28 cellular contexts compared by ENCODE assay signal in the genomic region with DNA sequence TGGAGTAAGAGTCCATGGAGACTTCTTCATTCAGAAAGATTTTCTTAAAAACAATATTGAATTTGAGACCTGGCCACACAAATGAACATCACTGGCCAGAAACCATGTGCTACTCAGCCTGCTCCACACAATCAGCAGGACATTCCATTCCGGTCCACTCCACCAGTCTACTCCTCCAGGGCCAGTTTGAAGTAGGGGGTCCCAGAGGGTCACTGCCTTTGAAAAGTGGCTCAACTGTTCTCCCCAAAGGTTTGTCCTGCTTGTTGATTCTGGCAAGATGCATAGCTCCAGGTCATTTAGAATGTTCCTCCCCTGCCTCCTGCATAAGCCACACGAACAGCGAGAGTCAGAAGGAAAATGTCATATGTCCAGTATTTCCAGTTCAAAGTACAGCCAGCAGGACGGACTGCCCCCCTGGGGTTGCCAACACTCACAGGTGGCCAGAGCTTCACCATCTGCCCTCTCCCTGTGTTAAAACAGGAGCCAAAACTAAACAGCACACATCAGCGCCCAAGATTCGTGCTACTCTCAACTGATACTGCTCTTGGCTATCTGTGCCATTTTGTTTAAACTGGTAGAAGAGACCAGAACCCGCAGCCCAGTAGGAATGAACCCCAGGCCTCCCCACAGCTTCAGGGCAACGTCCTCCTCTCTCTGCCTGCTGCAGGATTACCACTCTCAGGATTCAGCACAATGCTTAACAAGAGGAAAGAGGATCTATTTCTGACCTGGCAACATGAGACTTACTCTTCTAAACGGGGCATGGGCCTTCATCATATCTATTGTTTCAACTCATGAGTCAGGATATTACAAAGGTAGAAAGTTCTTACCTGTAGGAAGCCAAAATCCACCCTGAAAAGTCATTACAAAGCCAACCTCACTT. TPM values are rescaled to one million over a fixed set of nuclear protein-coding genes. Genes with fewer than 3 reads are reported as not detected.
DNase-seq lines count a peak whose midpoint lies in the region; ATAC-seq and TF ChIP-seq lines count a peak whose summit lies in the region.
"Had no signal": no experiment of that assay in that cellular context is flagged by ENCODE, and none has a peak within 500 bp of the region (broad histone marks: within the 10 kb centered on the region; RNA-seq: fewer than 3 reads in every experiment).

No MANE protein-coding gene starts in this region.

- H3K27ac Mint-ChIP-seq in WTC11 (peak overlapping the region; percentile 79), glutamatergic neuron (ENCODE audit: unreplicated experiment) (peak overlapping the region; percentile 96), osteocyte (ENCODE audit: unreplicated experiment) (peak overlapping the region; percentile 48)
- H3K27ac Mint-ChIP-seq: activated CD8-positive, alpha-beta memory T cell treated with anti-CD3 and anti-CD28 coated beads, Interleukin-2, amount 10 ng/mL, durations not matched to agents 7 days and 5 days; activated naive CD4-positive, alpha-beta T cell treated with anti-CD3 and anti-CD28 coated beads, Interleukin-2, amount 10 ng/mL, durations not matched to agents 7 days and 5 days; CD4-positive, CD25-positive, alpha-beta regulatory T cell; HFFc6; nephron progenitor cell; T-helper 17 cell had no signal

- H3K4me1 Mint-ChIP-seq in WTC11 (peaks cover 86% of the 10 kb centered on the region), glutamatergic neuron (ENCODE audit: low read depth, unreplicated experiment) (peaks cover 45% of the 10 kb centered on the region), osteocyte (ENCODE audit: unreplicated experiment) (peaks cover 41% of the 10 kb centered on the region)
- H3K4me1 Mint-ChIP-seq: activated CD8-positive, alpha-beta memory T cell treated with anti-CD3 and anti-CD28 coated beads, Interleukin-2, amount 10 ng/mL, durations not matched to agents 7 days and 5 days; activated naive CD4-positive, alpha-beta T cell treated with anti-CD3 and anti-CD28 coated beads, Interleukin-2, amount 10 ng/mL, durations not matched to agents 7 days and 5 days; CD4-positive, CD25-positive, alpha-beta regulatory T cell; central memory CD8-positive, alpha-beta T cell had no signal

- CTCF ChIA-PET in WTC11 (lab: Charles Lee) = interaction anchor here (1.0 kb wide), 1 partner anchor 230 kb away, joined by 3 read pairs; no protein-coding TSS in a partner anchor

- H3K4me3 Mint-ChIP-seq in WTC11 (no peak overlapping the region), glutamatergic neuron (ENCODE audit: unreplicated experiment) (peak overlapping the region; percentile 64), osteocyte (ENCODE audit: unreplicated experiment) (no peak overlapping the region)
- H3K4me3 Mint-ChIP-seq: activated CD8-positive, alpha-beta memory T cell treated with anti-CD3 and anti-CD28 coated beads, Interleukin-2, amount 10 ng/mL, durations not matched to agents 7 days and 5 days; activated naive CD4-positive, alpha-beta T cell treated with anti-CD3 and anti-CD28 coated beads, Interleukin-2, amount 10 ng/mL, durations not matched to agents 7 days and 5 days; CD4-positive, CD25-positive, alpha-beta regulatory T cell; central memory CD8-positive, alpha-beta T cell; HFFc6; nephron progenitor cell; T-helper 17 cell had no signal

- H3K36me3 Mint-ChIP-seq in WTC11 (peaks cover 44% of the 10 kb centered on the region), glutamatergic neuron (ENCODE audit: unreplicated experiment) (no peaks in the 10 kb centered on the region), osteocyte (ENCODE audit: unreplicated experiment) (no peaks in the 10 kb centered on the region)
- H3K36me3 Mint-ChIP-seq: activated CD8-positive, alpha-beta memory T cell treated with anti-CD3 and anti-CD28 coated beads, Interleukin-2, amount 10 ng/mL, durations not matched to agents 7 days and 5 days; activated naive CD4-positive, alpha-beta T cell treated with anti-CD3 and anti-CD28 coated beads, Interleukin-2, amount 10 ng/mL, durations not matched to agents 7 days and 5 days; CD4-positive, CD25-positive, alpha-beta regulatory T cell had no signal

- ATAC-seq in WTC11 (no peak), GM21723 (IDR thresholded peaks at IDR 0.05; ENCODE audit: unreplicated experiment) (no peak)
- ATAC-seq: activated CD8-positive, alpha-beta memory T cell treated with anti-CD3 and anti-CD28 coated beads, Interleukin-2, amount 10 ng/mL, durations not matched to agents 7 days and 5 days; left lung; T-helper 17 cell had no signal

- TF ChIP-seq CTCF in WTC11 (IDR thresholded peaks at IDR 0.05) (no peak), glutamatergic neuron (IDR thresholded peaks at IDR 0.05; ENCODE audit: partially characterized antibody, unreplicated experiment) (no peak), osteocyte (IDR thresholded peaks at IDR 0.05) (no peak)

- POLR2A ChIA-PET in WTC11 (lab: Charles Lee) = no interaction called here

- H3K27me3 Mint-ChIP-seq in WTC11 (ENCODE audit: low read depth) = no peaks in the 10 kb centered on the region; the same call in 1 of the 2 replicates
- peaks cover 13% of the 10 kb centered on the region for H3K27me3 Mint-ChIP-seq in glutamatergic neuron (ENCODE audit: unreplicated experiment)
- H3K27me3 Mint-ChIP-seq in osteocyte (ENCODE audit: unreplicated experiment) = no peaks in the 10 kb centered on the region

- DNase-seq in DMS 273 (lab: John Stamatoyannopoulos, UW; ENCODE audit: unreplicated experiment) (peak; percentile 87), WTC11 (ENCODE audit: low spot score) (no peak), glutamatergic neuron (peak; percentile 69), osteocyte (ENCODE audit: extremely low spot score, unreplicated experiment) (no peak), pons (ENCODE audit: low spot score) (no peak)
- no peak for DNase-seq in stimulated activated CD4-positive, alpha-beta T cell treated with anti-CD3 and anti-CD28 coated beads, Interleukin-4, amount 100 ng/mL, for 24 hours
- no peak for DNase-seq in activated CD8-positive, alpha-beta memory T cell treated with anti-CD3 and anti-CD28 coated beads for 24 hours
- DNase-seq: activated CD4-positive, alpha-beta T cell treated with anti-CD3 and anti-CD28 coated beads for 48 hours; activated CD8-positive, alpha-beta memory T cell treated with anti-CD3 and anti-CD28 coated beads, Interleukin-2, amount 10 ng/mL, durations not matched to agents 7 days and 5 days; activated naive CD4-positive, alpha-beta T cell treated with anti-CD3 and anti-CD28 coated beads, Interleukin-2, amount 10 ng/mL, durations not matched to agents 7 days and 5 days; amygdala; CD4-positive, CD25-positive, alpha-beta regulatory T cell; effector CD4-positive, alpha-beta T cell; esophagus squamous epithelium; GF-D8; HFFc6; left lung; NCI-H1092; NCI-H2081 treated with DMSO at 0.1 percent for 48 hours; nephron progenitor cell; NK-92 treated with Interleukin-12 subunit alpha and Interleukin-12 subunit beta, amount 100 ng/mL, for 24 hours; Peyer's patch; spleen; stimulated activated CD4-positive, alpha-beta T cell treated with anti-CD3 and anti-CD28 coated beads, Interleukin-4, amount 100 ng/mL, for 1 hour; stimulated activated naive CD4-positive, alpha-beta T cell treated with Interleukin-2 at 50 U/mL for 16 hours; T-helper 17 cell had no signal

- peaks cover 32% of the 10 kb centered on the region for H3K9me3 Mint-ChIP-seq in WTC11
- peaks cover 14% of the 10 kb centered on the region for H3K9me3 Mint-ChIP-seq in glutamatergic neuron (ENCODE audit: unreplicated experiment)
- peaks cover 8% of the 10 kb centered on the region for H3K9me3 Mint-ChIP-seq in osteocyte (ENCODE audit: unreplicated experiment)
- H3K9me3 Mint-ChIP-seq: activated naive CD4-positive, alpha-beta T cell treated with anti-CD3 and anti-CD28 coated beads, Interleukin-2, amount 10 ng/mL, durations not matched to agents 7 days and 5 days; central memory CD8-positive, alpha-beta T cell; HFFc6 had no signal

TF ChIP-seq in WTC11, 78 proteins besides CTCF, POLR2A, EP300 and RAD21:
- no peak for TF ChIP-seq ZNF317 (CRISPR knock-in tag; IDR thresholded peaks at IDR 0.05; ENCODE audit: borderline replicate concordance, low read depth)
TF ChIP-seq in WTC11: peak in this region for 0.

RNA-seq across cellular contexts. Expression of a gene that starts 11.3 kb away (rescaled TPM):
- total RNA-seq in WTC11 (2021) = 66.0 to 103 TPM (median 67.3 TPM) in 3 replicates
- 182 TPM for total RNA-seq in glutamatergic neuron (ENCODE audit: unreplicated experiment)
- total RNA-seq in osteocyte = 47.4 and 51.3 TPM in 2 replicates

Comparison
In these comparisons a context has a peak if more than half of its experiments do, and no peak if none do; other contexts are left out.
1. DNase-seq: peak in DMS 273 (single experiment) and glutamatergic neuron (single experiment); none in WTC11 (single experiment), osteocyte (single experiment), pons (single experiment), stimulated activated CD4-positive, alpha-beta T cell treated with anti-CD3 and anti-CD28 coated beads, Interleukin-4, amount 100 ng/mL, for 24 hours (single experiment) and activated CD8-positive, alpha-beta memory T cell treated with anti-CD3 and anti-CD28 coated beads for 24 hours (single experiment).
2. Peak in every context shown above with its lines, with median percentiles within 50 percentile points of each other: H3K27ac Mint-ChIP-seq.